ENCODE assay signal across 8 cellular contexts in genomic region chr22:22855617-22856308, GRCh38. TPM values are rescaled to one million over a fixed set of nuclear protein-coding genes. Genes with fewer than 3 reads are reported as not detected.
DNase-seq lines count a peak whose midpoint lies in the region; ATAC-seq, FAIRE-seq and TF ChIP-seq lines count a peak whose summit lies in the region.

No MANE protein-coding gene starts in this region.

- H3K9me3 Mint-ChIP-seq in CD14-positive monocyte: no peaks in the 10 kb centered on the region

- H3K4me2 ChIP-seq in HepG2 (ENCODE audit: low read depth, low read length): no peak overlapping the region

- peaks cover 18% of the 10 kb centered on the region for H3K4me1 ChIP-seq in HepG2 (ENCODE audit: insufficient read depth, low read length)

- CTCF ChIA-PET in HepG2 (lab: Yijun Ruan, JAX; ENCODE audit: low intra/inter-chr PET ratio, low total read pairs): interaction anchor here (1.4 to 2.3 kb wide), 3 partner anchors 22 to 100 kb away, joined by 5 to 13 read pairs (median 8); no protein-coding TSS in a partner anchor

- no peak for TF ChIP-seq EP300 in HepG2 (IDR thresholded peaks at IDR 0.05; ENCODE audit: low read depth in 2 of 2, low read length in 2 of 2)
- no peak for TF ChIP-seq EP300 in HepG2 (CRISPR knock-in tag; IDR thresholded peaks at IDR 0.05; ENCODE audit: borderline replicate concordance)

- H3K4me3 ChIP-seq in HL-60 (replicated peaks; ENCODE audit: insufficient read depth, low read length): no peak overlapping the region
- no peak overlapping the region for H3K4me3 ChIP-seq in HepG2 (replicated peaks in 1 of 3; ENCODE audit: insufficient read depth in 1 of 3, low read depth in 2 of 3, low read length in 3 of 3)

- in situ Hi-C loops in HepG2 (cut with HindIII; ENCODE audit: extremely low pct_ligation_motif_present, low pct_unique_long_range_greater_than_20kb): loop anchor here (5.0 kb wide), 1 partner anchor 102 kb away; no protein-coding TSS in a partner anchor

- peak overlapping the region in 1 of 7 donors; percentile 10 for H3K27ac Mint-ChIP-seq in CD14-positive monocyte

- TF ChIP-seq RAD21 in HepG2 (CRISPR knock-in tag; IDR thresholded peaks at IDR 0.05): peak; percentile 36; the same call in 1 of the 2 replicates

- peaks cover 2% of the 10 kb centered on the region for H3K4me1 Mint-ChIP-seq in CD14-positive monocyte

- no peak overlapping the region for H3K9ac ChIP-seq in HepG2 (ENCODE audit: insufficient read depth, low read depth, low read length)

- 67% methylated on average over 3 of the region's 5 CpGs for WGBS in HepG2 (ENCODE audit: low lambda C conversion rate)

- H3K79me2 ChIP-seq in HepG2 (ENCODE audit: insufficient read depth, low read length): no peaks in the 10 kb centered on the region

- peak; percentile 87 for TF ChIP-seq CTCF in CD14-positive monocyte (IDR thresholded peaks at IDR 0.05)
- TF ChIP-seq CTCF in HL-60 (IDR thresholded peaks at IDR 0.05; ENCODE audit: insufficient read depth, low read length): peak; percentile 67
- peak; percentile 68 for TF ChIP-seq CTCF in HepG2 (CRISPR knock-in tag; IDR thresholded peaks at IDR 0.05)

- no peak for DNase-seq in CD14-positive monocyte (ENCODE audit: low spot score)
- DNase-seq in HL-60 (ENCODE audit: low read depth in 1 of 2, low spot score in 1 of 2): no peak
- DNase-seq in activated T-cell treated with anti-CD3 and anti-CD28 coated beads for 24 hours (ENCODE audit: low read depth): peak; percentile 25
- peak; percentile 12 for DNase-seq in HepG2 (ENCODE audit: low spot score)
- DNase-seq in cerebellar nuclear complex (lab: John Stamatoyannopoulos, UW): no peak
- no peak for DNase-seq in NCI-H1694 treated with DMSO at 0.1 percent for 48 hours (lab: John Stamatoyannopoulos, UW)
- no peak for DNase-seq in central memory CD4-positive, alpha-beta T cell

- H3K36me3 ChIP-seq in HepG2 (replicated peaks in 1 of 2; ENCODE audit: control insufficient read depth in 1 of 2, insufficient read depth in 2 of 2, low read length in 2 of 2): no peaks in the 10 kb centered on the region

- POLR2A ChIA-PET in HepG2 (lab: Yijun Ruan, JAX): no interaction called here

- H3K36me3 Mint-ChIP-seq in CD14-positive monocyte: no peaks in the 10 kb centered on the region

- ATAC-seq in HepG2: peak; percentile 97
- ATAC-seq in HG03565 (IDR thresholded peaks at IDR 0.05; ENCODE audit: unreplicated experiment): no peak

- BruUV-seq in HepG2 (replicated peaks; lab: Mats Ljungman, UMichigan): no TSS peak

- no peak for TF ChIP-seq POLR2A in HepG2 (IDR thresholded peaks at IDR 0.05; ENCODE audit: insufficient read depth in 1 of 2, low read depth in 2 of 2, low read length in 2 of 2)

- H4K20me1 ChIP-seq in HepG2 (ENCODE audit: insufficient read depth, low read length): no peaks in the 10 kb centered on the region

- no peak overlapping the region for H3K4me3 Mint-ChIP-seq in CD14-positive monocyte

- FAIRE-seq in HepG2 (lab: Jason Lieb, UNC): no peak

- no peaks in the 10 kb centered on the region for H3K9me3 ChIP-seq in HepG2 (ENCODE audit: low read length)

- H3K27ac ChIP-seq in HL-60 (replicated peaks): no peak overlapping the region
- no peak overlapping the region for H3K27ac ChIP-seq in HepG2 (ENCODE audit: extremely low read length, insufficient read depth, low read length)

- intact Hi-C loops in CD14-positive monocyte (cut with micrococcal nuclease): no loop called here
- intact Hi-C loops in HepG2 (cut with micrococcal nuclease; ENCODE audit: unreplicated experiment): no loop called here

- peaks cover 3% of the 10 kb centered on the region for H3K27me3 ChIP-seq in HL-60 (ENCODE audit: insufficient read depth, poor library complexity, severe bottlenecking)
- H3K27me3 ChIP-seq in HepG2 (ENCODE audit: control insufficient read depth in 1 of 2, insufficient read depth in 2 of 2, low read length in 2 of 2): peaks cover 0 to 47% of the 10 kb centered on the region in 2 experiments; a peak in 2 of 5 replicates

- H2AFZ ChIP-seq in HepG2 (ENCODE audit: low read length): no peak overlapping the region

- H3K27me3 Mint-ChIP-seq in CD14-positive monocyte (ENCODE audit: low read depth in 3 of 3): peaks cover 2 to 6% (median 4%) of the 10 kb centered on the region in 3 donors

TF ChIP-seq in HepG2, 621 proteins besides CTCF, POLR2A, EP300 and RAD21:
- TF ChIP-seq ZBTB39 (CRISPR knock-in tag; IDR thresholded peaks at IDR 0.05): no peak
- no peak for TF ChIP-seq ATF7 (IDR thresholded peaks at IDR 0.05)
- TF ChIP-seq ATF7 (CRISPR knock-in tag; IDR thresholded peaks at IDR 0.05): no peak
- TF ChIP-seq CENPT (CRISPR knock-in tag; IDR thresholded peaks at IDR 0.05; ENCODE audit: low read depth): no peak
- TF ChIP-seq SMC3 (IDR thresholded peaks at IDR 0.05; ENCODE audit: low read length): peak; percentile 32; the same call in 1 of the 2 replicates
- TF ChIP-seq STAG1 (CRISPR knock-in tag; IDR thresholded peaks at IDR 0.05): peak; percentile 40

RNA-seq across cellular contexts. Expression of gene IGLL5, which starts 31.9 kb away (rescaled TPM):
- under 1 TPM in 1 of 2 donors, not detected in 1; 0.38 TPM for polyA plus RNA-seq in CD14-positive monocyte
- total RNA-seq in HepG2 (2016; rRNA removed; fragmentation: Illumina TruSeq; extraction: Trizol): not detected in 2 replicates
- total RNA-seq in HepG2 (2016; cell fraction: cytosol; rRNA removed; fragmentation: Illumina TruSeq; extraction: Trizol; ENCODE audit: low read depth): not detected in 2 replicates
- not detected in 2 replicates for total RNA-seq in HepG2 (2016; cell fraction: insoluble cytoplasmic fraction; rRNA removed; fragmentation: Illumina TruSeq; extraction: Trizol)
- not detected in 2 replicates for total RNA-seq in HepG2 (2016; cell fraction: membrane; rRNA removed; fragmentation: Illumina TruSeq; extraction: Trizol)
- not detected in 2 replicates for total RNA-seq in HepG2 (2016; cell fraction: nucleus; rRNA removed; fragmentation: Illumina TruSeq; extraction: Trizol)
- not detected in 2 replicates for polyA plus RNA-seq in HepG2 (2011; rRNA removed)
- polyA plus RNA-seq in HepG2 (2011; cell fraction: cytosol; rRNA removed): not detected in 2 replicates
- not detected in 2 replicates for polyA plus RNA-seq in HepG2 (2011; cell fraction: nucleus; rRNA removed)
- polyA plus RNA-seq in HepG2 (2012): not detected in 2 replicates
- not detected in 2 replicates for polyA plus RNA-seq in HepG2 (2016; cell fraction: cytosol; fragmentation: Illumina TruSeq; extraction: Trizol; ENCODE audit: low read depth)
- polyA plus RNA-seq in HepG2 (2016; cell fraction: insoluble cytoplasmic fraction; fragmentation: Illumina TruSeq; extraction: Trizol; ENCODE audit: low read depth): not detected in 2 replicates
- polyA plus RNA-seq in HepG2 (2016; cell fraction: membrane; fragmentation: Illumina TruSeq; extraction: Trizol; ENCODE audit: low read depth): not detected in 2 replicates
- polyA plus RNA-seq in HepG2 (2016; cell fraction: nucleus; fragmentation: Illumina TruSeq; extraction: Trizol; ENCODE audit: insufficient read depth, low read depth): not detected in 2 replicates
- polyA minus RNA-seq in HepG2 (2011; rRNA and poly(A)+ RNA removed; ENCODE audit: low replicate concordance): not detected in 2 replicates
- not detected in 2 replicates for polyA minus RNA-seq in HepG2 (2011; cell fraction: cytosol; rRNA and poly(A)+ RNA removed)
- not detected in 2 replicates for polyA minus RNA-seq in HepG2 (2011; cell fraction: nucleus; rRNA and poly(A)+ RNA removed)

Comparison
In these comparisons a context has a peak if more than half of its experiments do, and no peak if none do; other contexts are left out.
1. DNase-seq: peak in activated T-cell treated with anti-CD3 and anti-CD28 coated beads for 24 hours (single experiment) and HepG2 (single experiment); none in CD14-positive monocyte (single experiment), HL-60 (0 of 2), cerebellar nuclear complex (0 of 2), NCI-H1694 treated with DMSO at 0.1 percent for 48 hours (single experiment) and central memory CD4-positive, alpha-beta T cell (single experiment).
2. Peak in every context shown above with its lines, with median percentiles within 50 percentile points of each other: CTCF ChIP-seq.